Comparison of ENCODE assay signal across 16 cellular contexts in genomic region chr1:248625971-248626370, GRCh38. TPM values are rescaled to one million over a fixed set of nuclear protein-coding genes. Genes with fewer than 3 reads are reported as not detected.
DNase-seq lines count a peak whose midpoint lies in the region.
"Had no signal": no experiment of that assay in that cellular context is flagged by ENCODE, and none has a peak within 500 bp of the region (broad histone marks: within the 10 kb centered on the region; RNA-seq: fewer than 3 reads in every experiment).

No MANE protein-coding gene starts in this region.

- H3K4me3 Mint-ChIP-seq in activated CD4-positive, alpha-beta T cell treated with anti-CD3 and anti-CD28 coated beads, Interleukin-2, amount 10 ng/mL, durations not matched to agents 7 days and 5 days, result no peak overlapping the region
- H3K4me3 Mint-ChIP-seq: B cell; CD4-positive, CD25-positive, alpha-beta regulatory T cell; CD8-positive, alpha-beta T cell; GM23338; H9 had no signal

- no peaks in the 10 kb centered on the region for H3K27me3 Mint-ChIP-seq in activated CD4-positive, alpha-beta T cell treated with anti-CD3 and anti-CD28 coated beads, Interleukin-2, amount 10 ng/mL, durations not matched to agents 7 days and 5 days
- H3K27me3 Mint-ChIP-seq: B cell; CD4-positive, CD25-positive, alpha-beta regulatory T cell had no signal

- DNase-seq in DMS53 (lab: John Stamatoyannopoulos, UW) (peak; percentile 7), DMS53 treated with DMSO at 0.1 percent for 48 hours (lab: John Stamatoyannopoulos, UW; ENCODE audit: unreplicated experiment) (no peak), dedifferentiated amniotic fluid mesenchymal stem cell (ENCODE audit: extremely low spot score) (peak; percentile 4), putamen (ENCODE audit: low spot score) (peak; percentile 15), nucleus accumbens (lab: John Stamatoyannopoulos, UW) (no peak)
- DNase-seq in activated CD4-positive, alpha-beta T cell treated with anti-CD3 and anti-CD28 coated beads, Interleukin-2, amount 10 ng/mL, durations not matched to agents 7 days and 5 days, result no peak
- DNase-seq: Caco-2; CD4-positive, CD25-positive, alpha-beta regulatory T cell; CD8-positive, alpha-beta T cell; DMS153; DMS79 treated with DMSO at 0.1 percent for 48 hours; H9 had no signal

- POLR2A ChIA-PET in activated CD4-positive, alpha-beta T cell treated with anti-CD3 and anti-CD28 coated beads, Interleukin-2, amount 10 ng/mL, durations not matched to agents 7 days and 5 days (lab: Charles Lee), result no interaction called here

- H3K4me1 Mint-ChIP-seq in activated CD4-positive, alpha-beta T cell treated with anti-CD3 and anti-CD28 coated beads, Interleukin-2, amount 10 ng/mL, durations not matched to agents 7 days and 5 days, result no peaks in the 10 kb centered on the region
- H3K4me1 Mint-ChIP-seq: CD4-positive, CD25-positive, alpha-beta regulatory T cell; GM23338; H9 had no signal

- H3K36me3 Mint-ChIP-seq in activated CD4-positive, alpha-beta T cell treated with anti-CD3 and anti-CD28 coated beads, Interleukin-2, amount 10 ng/mL, durations not matched to agents 7 days and 5 days (ENCODE audit: low read depth), result no peaks in the 10 kb centered on the region
- H3K36me3 Mint-ChIP-seq: CD4-positive, CD25-positive, alpha-beta regulatory T cell; CD8-positive, alpha-beta T cell had no signal

- CTCF ChIA-PET in activated CD4-positive, alpha-beta T cell treated with anti-CD3 and anti-CD28 coated beads, Interleukin-2, amount 10 ng/mL, durations not matched to agents 7 days and 5 days (lab: Charles Lee), result no interaction called here

- no peak overlapping the region for H3K27ac Mint-ChIP-seq in activated CD4-positive, alpha-beta T cell treated with anti-CD3 and anti-CD28 coated beads, Interleukin-2, amount 10 ng/mL, durations not matched to agents 7 days and 5 days
- H3K27ac Mint-ChIP-seq: B cell; CD4-positive, CD25-positive, alpha-beta regulatory T cell; CD8-positive, alpha-beta T cell; GM23338; H9 had no signal

- no peaks in the 10 kb centered on the region for H3K9me3 Mint-ChIP-seq in activated CD4-positive, alpha-beta T cell treated with anti-CD3 and anti-CD28 coated beads, Interleukin-2, amount 10 ng/mL, durations not matched to agents 7 days and 5 days
- H3K9me3 Mint-ChIP-seq: CD4-positive, CD25-positive, alpha-beta regulatory T cell; CD8-positive, alpha-beta T cell had no signal

RNA-seq across cellular contexts. Expression of gene OR2T11, which starts 8.9 kb away (rescaled TPM):
- total RNA-seq in activated CD4-positive, alpha-beta T cell treated with anti-CD3 and anti-CD28 coated beads, Interleukin-2, amount 10 ng/mL, durations not matched to agents 7 days and 5 days, result not detected
- total RNA-seq: Caco-2; CD4-positive, CD25-positive, alpha-beta regulatory T cell; CD8-positive, alpha-beta T cell; Daoy; GM23338; H4; H9 had no signal

RNA-seq across cellular contexts. Expression of gene OR2T35, which starts 19.1 kb away (rescaled TPM):
- total RNA-seq in activated CD4-positive, alpha-beta T cell treated with anti-CD3 and anti-CD28 coated beads, Interleukin-2, amount 10 ng/mL, durations not matched to agents 7 days and 5 days, result not detected
- total RNA-seq: Caco-2; CD4-positive, CD25-positive, alpha-beta regulatory T cell; CD8-positive, alpha-beta T cell; Daoy; GM23338; H4; H9 had no signal

RNA-seq across cellular contexts. Expression of gene OR2T10, which starts 28.5 kb away (rescaled TPM):
- total RNA-seq in activated CD4-positive, alpha-beta T cell treated with anti-CD3 and anti-CD28 coated beads, Interleukin-2, amount 10 ng/mL, durations not matched to agents 7 days and 5 days, result not detected
- total RNA-seq: Caco-2; CD4-positive, CD25-positive, alpha-beta regulatory T cell; CD8-positive, alpha-beta T cell; Daoy; GM23338; H4; H9 had no signal

RNA-seq across cellular contexts. Expression of gene OR2T27, which starts 29.4 kb away (rescaled TPM):
- total RNA-seq in activated CD4-positive, alpha-beta T cell treated with anti-CD3 and anti-CD28 coated beads, Interleukin-2, amount 10 ng/mL, durations not matched to agents 7 days and 5 days, result not detected
- total RNA-seq: B cell; Caco-2; CD4-positive, CD25-positive, alpha-beta regulatory T cell; CD8-positive, alpha-beta T cell; Daoy; GM23338; H4; H9 had no signal

RNA-seq across cellular contexts. Expression of gene OR2T34, which starts 51.4 kb away (rescaled TPM):
- total RNA-seq in activated CD4-positive, alpha-beta T cell treated with anti-CD3 and anti-CD28 coated beads, Interleukin-2, amount 10 ng/mL, durations not matched to agents 7 days and 5 days, result not detected
- total RNA-seq: Caco-2; CD4-positive, CD25-positive, alpha-beta regulatory T cell; CD8-positive, alpha-beta T cell; Daoy; GM23338; H4; H9 had no signal

Comparison
In these comparisons a context has a peak if more than half of its experiments do, and no peak if none do; other contexts are left out.
1. DNase-seq: peak in DMS53 (single experiment), dedifferentiated amniotic fluid mesenchymal stem cell (single experiment) and putamen (single experiment); none in DMS53 treated with DMSO at 0.1 percent for 48 hours (single experiment), nucleus accumbens (0 of 56) and activated CD4-positive, alpha-beta T cell treated with anti-CD3 and anti-CD28 coated beads, Interleukin-2, amount 10 ng/mL, durations not matched to agents 7 days and 5 days (single experiment).